ENCODE assay signal across 16 cellular contexts in genomic region chr3:124888482-124889441, GRCh38. TPM values are rescaled to one million over a fixed set of nuclear protein-coding genes. Genes with fewer than 3 reads are reported as not detected.
DNase-seq lines count a peak whose midpoint lies in the region; ATAC-seq, FAIRE-seq and TF ChIP-seq lines count a peak whose summit lies in the region.
"Had no signal": no experiment of that assay in that cellular context is flagged by ENCODE, and none has a peak within 500 bp of the region (broad histone marks: within the 10 kb centered on the region; RNA-seq: fewer than 3 reads in every experiment).

No MANE protein-coding gene starts in this region.

- 65 to 66% methylated on average over 5 to 8 of the region's 8 CpGs for WGBS in gastroesophageal sphincter (ENCODE audit: low coverage in 1 of 2), 2 donors
- 57 to 71% (median 65%) methylated on average over 8 of the region's 8 CpGs for WGBS in small intestine, 3 donors

- no peaks in the 10 kb centered on the region for H3K9me2 ChIP-seq in PC-9 (ENCODE audit: insufficient read depth)

- H3K4me1 Mint-ChIP-seq in activated CD4-positive, alpha-beta T cell treated with anti-CD3 and anti-CD28 coated beads, Interleukin-2, amount 10 ng/mL, durations not matched to agents 7 days and 5 days = peaks cover 4% of the 10 kb centered on the region

- no peaks in the 10 kb centered on the region for H3K27me3 ChIP-seq in PC-9 (ENCODE audit: insufficient read depth, low read depth)
- H3K27me3 ChIP-seq in gastroesophageal sphincter = no peaks in the 10 kb centered on the region
- no peaks in the 10 kb centered on the region for H3K27me3 ChIP-seq in parathyroid adenoma (ENCODE audit: control insufficient read depth, insufficient read depth, low read length)
- peaks cover 0 to 2% of the 10 kb centered on the region in 2 donors for H3K27me3 ChIP-seq in small intestine (ENCODE audit: control insufficient read depth in 2 of 2, insufficient read depth in 2 of 2, low read length in 2 of 2)
- H3K27me3 ChIP-seq: adrenal gland had no signal

- TF ChIP-seq EP300 in gastroesophageal sphincter (IDR thresholded peaks at IDR 0.05) = no peak

- POLR2A ChIA-PET in activated CD4-positive, alpha-beta T cell treated with anti-CD3 and anti-CD28 coated beads, Interleukin-2, amount 10 ng/mL, durations not matched to agents 7 days and 5 days (lab: Charles Lee) = no interaction called here
- POLR2A ChIA-PET in PC-9 (lab: Charles Lee; ENCODE audit: unreplicated experiment) = interaction anchor here (0.6 kb wide), 2 partner anchors 27 to 334 kb away, joined by 3 to 10 read pairs; no protein-coding TSS in a partner anchor

- BruUV-seq in PC-9 (replicated peaks; lab: Mats Ljungman, UMichigan) = no TSS peak

- H3K4me3 ChIP-seq in PC-9 (no peak overlapping the region), gastroesophageal sphincter (no peak overlapping the region), parathyroid adenoma (ENCODE audit: low read depth, low read length) (no peak overlapping the region), small intestine (ENCODE audit: low read depth in 1 of 2, low read length in 2 of 2) (no peak overlapping the region)

- H3K36me3 Mint-ChIP-seq in activated CD4-positive, alpha-beta T cell treated with anti-CD3 and anti-CD28 coated beads, Interleukin-2, amount 10 ng/mL, durations not matched to agents 7 days and 5 days (ENCODE audit: low read depth) = no peaks in the 10 kb centered on the region

- no peak for TF ChIP-seq POLR2A in gastroesophageal sphincter (IDR thresholded peaks at IDR 0.05)

- ATAC-seq in gastroesophageal sphincter (no peak), HG02571 (IDR thresholded peaks at IDR 0.05; ENCODE audit: unreplicated experiment) (no peak)

- FAIRE-seq in small intestine (lab: Jason Lieb, UNC) = no peak

- H3F3A ChIP-seq in PC-9 (ENCODE audit: insufficient read depth, low read depth) = peaks cover 19% of the 10 kb centered on the region; the same call in 1 of the 2 replicates

- no peak for TF ChIP-seq CTCF in PC-9 (conservative IDR thresholded peaks at IDR 0.05)
- no peak for TF ChIP-seq CTCF in gastroesophageal sphincter (IDR thresholded peaks at IDR 0.05)
- TF ChIP-seq CTCF in parathyroid adenoma (IDR thresholded peaks at IDR 0.05) = no peak

- no peaks in the 10 kb centered on the region for H3K9me3 Mint-ChIP-seq in activated CD4-positive, alpha-beta T cell treated with anti-CD3 and anti-CD28 coated beads, Interleukin-2, amount 10 ng/mL, durations not matched to agents 7 days and 5 days

- peaks cover 52% of the 10 kb centered on the region for H3K27me3 Mint-ChIP-seq in activated CD4-positive, alpha-beta T cell treated with anti-CD3 and anti-CD28 coated beads, Interleukin-2, amount 10 ng/mL, durations not matched to agents 7 days and 5 days

- H2AFZ ChIP-seq in PC-9 = no peak overlapping the region
- H2AFZ ChIP-seq in parathyroid adenoma = peak overlapping the region; percentile 11

- intact Hi-C loops in PC-9 (cut with micrococcal nuclease; ENCODE audit: unreplicated experiment) = no loop called here

- peaks cover 5% of the 10 kb centered on the region; the same call in 1 of the 2 replicates for H3K36me3 ChIP-seq in PC-9 (ENCODE audit: low read depth)
- peaks cover 0 to 5% of the 10 kb centered on the region in 2 donors for H3K36me3 ChIP-seq in gastroesophageal sphincter
- no peaks in the 10 kb centered on the region for H3K36me3 ChIP-seq in parathyroid adenoma (ENCODE audit: control insufficient read depth, insufficient read depth, low read length)
- H3K36me3 ChIP-seq in small intestine (ENCODE audit: control insufficient read depth in 2 of 2, insufficient read depth in 2 of 2, low read length in 2 of 2) = no peaks in the 10 kb centered on the region
- H3K36me3 ChIP-seq: adrenal gland, upper lobe of left lung had no signal

- H3K4me2 ChIP-seq in PC-9 (peak overlapping the region; percentile 76; the same call in 1 of the 2 replicates), parathyroid adenoma (ENCODE audit: low read length) (no peak overlapping the region)

- no peak overlapping the region for H3K9ac ChIP-seq in parathyroid adenoma

- no peaks in the 10 kb centered on the region for H3K9me3 ChIP-seq in PC-9 (ENCODE audit: insufficient read depth, low read depth)
- H3K9me3 ChIP-seq in gastroesophageal sphincter = no peaks in the 10 kb centered on the region
- no peaks in the 10 kb centered on the region for H3K9me3 ChIP-seq in parathyroid adenoma (ENCODE audit: control insufficient read depth, low read length)
- H3K9me3 ChIP-seq in small intestine (ENCODE audit: control insufficient read depth, low read depth) = no peaks in the 10 kb centered on the region
- H3K9me3 ChIP-seq: adrenal gland, upper lobe of left lung had no signal

- peaks cover 28% of the 10 kb centered on the region for H3K79me2 ChIP-seq in PC-9 (ENCODE audit: low read depth)
- H3K79me2 ChIP-seq in parathyroid adenoma = peaks cover 2% of the 10 kb centered on the region

- H3K27ac Mint-ChIP-seq in activated CD4-positive, alpha-beta T cell treated with anti-CD3 and anti-CD28 coated beads, Interleukin-2, amount 10 ng/mL, durations not matched to agents 7 days and 5 days = no peak overlapping the region

- DNase-seq in activated CD4-positive, alpha-beta T cell treated with anti-CD3 and anti-CD28 coated beads, Interleukin-2, amount 10 ng/mL, durations not matched to agents 7 days and 5 days = no peak
- no peak for DNase-seq in activated CD4-positive, alpha-beta T cell treated with anti-CD3 and anti-CD28 coated beads for 48 hours
- no peak for DNase-seq in PC-9
- no peak for DNase-seq in small intestine
- DNase-seq in DMS 273 treated with DMSO at 0.1 percent for 48 hours (lab: John Stamatoyannopoulos, UW) = no peak
- DNase-seq: ACHN; activated CD4-positive, alpha-beta T cell treated with anti-CD3 and anti-CD28 coated beads, Interleukin-2, amount 50 U/mL, for 48 hours; adrenal gland; NCI-H2171 treated with DMSO at 0.1 percent for 48 hours; SW 1271; upper lobe of left lung had no signal

- H4K20me1 ChIP-seq in PC-9 (ENCODE audit: insufficient read depth) = no peaks in the 10 kb centered on the region

- no peak overlapping the region for H3K27ac ChIP-seq in PC-9
- H3K27ac ChIP-seq in gastroesophageal sphincter = peak overlapping the region in 3 of 4 donors; percentile 7 to 98 (median 89)
- no peak overlapping the region for H3K27ac ChIP-seq in parathyroid adenoma
- no peak overlapping the region for H3K27ac ChIP-seq in small intestine (ENCODE audit: low read depth in 1 of 2, low read length in 1 of 2)

- CTCF ChIA-PET in activated CD4-positive, alpha-beta T cell treated with anti-CD3 and anti-CD28 coated beads, Interleukin-2, amount 10 ng/mL, durations not matched to agents 7 days and 5 days (lab: Charles Lee) = interaction anchor here (0.6 to 5.9 kb wide), 5 partner anchors 14 to 144 kb away, joined by 3 to 25 read pairs (median 4); no protein-coding TSS in a partner anchor
- CTCF ChIA-PET in PC-9 (lab: Charles Lee) = interaction anchor here (0.8 to 1.1 kb wide), 2 partner anchors 12 to 102 kb away, joined by 3 read pairs; no protein-coding TSS in a partner anchor

- H3K4me1 ChIP-seq in PC-9 (replicated peaks; ENCODE audit: insufficient read depth) (peaks cover 27% of the 10 kb centered on the region), gastroesophageal sphincter (peaks cover 0 to 53% (median 8%) of the 10 kb centered on the region in 3 donors), parathyroid adenoma (peaks cover 6% of the 10 kb centered on the region), small intestine (ENCODE audit: control insufficient read depth in 2 of 2, insufficient read depth in 1 of 2, low read depth in 1 of 2, low read length in 1 of 2) (peaks cover 0 to 2% of the 10 kb centered on the region in 2 donors)

- peak overlapping the region; percentile 54 for H3K4me3 Mint-ChIP-seq in activated CD4-positive, alpha-beta T cell treated with anti-CD3 and anti-CD28 coated beads, Interleukin-2, amount 10 ng/mL, durations not matched to agents 7 days and 5 days

RNA-seq across cellular contexts. Expression of gene ITGB5, which starts 1.6 kb away (rescaled TPM):
- under 1 TPM; 0.15 to 0.37 TPM for total RNA-seq in activated CD4-positive, alpha-beta T cell treated with anti-CD3 and anti-CD28 coated beads, Interleukin-2, amount 10 ng/mL, durations not matched to agents 7 days and 5 days
- total RNA-seq in PC-9 (2021) = 226 and 287 TPM in 2 replicates
- 100 to 1,000 TPM; 125 to 312 (median 151) TPM for total RNA-seq in gastroesophageal sphincter
- 10 to 100 TPM in 2 of 3 donors, 1 to 10 TPM in 1; 9.4 to 28.7 (median 15.1) TPM for polyA plus RNA-seq in small intestine
- total RNA-seq: OCI-LY7 had no signal

RNA-seq across cellular contexts. Expression of gene MUC13, which starts 45.8 kb away (rescaled TPM):
- not detected for total RNA-seq in activated CD4-positive, alpha-beta T cell treated with anti-CD3 and anti-CD28 coated beads, Interleukin-2, amount 10 ng/mL, durations not matched to agents 7 days and 5 days
- not detected in 2 replicates for total RNA-seq in PC-9 (2021)
- total RNA-seq in gastroesophageal sphincter = not detected
- polyA plus RNA-seq in small intestine = 100 to 1,000 TPM; 178 to 547 (median 269) TPM
- total RNA-seq: fibroblast of villous mesenchyme, OCI-LY7 had no signal

Comparison
In these comparisons a context has a peak if more than half of its experiments do, and no peak if none do; other contexts are left out.
1. H3K27ac ChIP-seq: peak in gastroesophageal sphincter (3 of 4); none in PC-9 (single experiment), parathyroid adenoma (single experiment) and small intestine (0 of 2).
2. RNA of gene ITGB5, which starts 1.6 kb away (total RNA-seq): 226 to 287 TPM in PC-9 and 125 to 312 TPM in gastroesophageal sphincter; 0.15 to 0.37 TPM in activated CD4-positive, alpha-beta T cell treated with anti-CD3 and anti-CD28 coated beads, Interleukin-2, amount 10 ng/mL, durations not matched to agents 7 days and 5 days; every median in the first group is over 10 times any median in the second.